Comparison of ENCODE assay signal across 25 cellular contexts in the genomic region with DNA sequence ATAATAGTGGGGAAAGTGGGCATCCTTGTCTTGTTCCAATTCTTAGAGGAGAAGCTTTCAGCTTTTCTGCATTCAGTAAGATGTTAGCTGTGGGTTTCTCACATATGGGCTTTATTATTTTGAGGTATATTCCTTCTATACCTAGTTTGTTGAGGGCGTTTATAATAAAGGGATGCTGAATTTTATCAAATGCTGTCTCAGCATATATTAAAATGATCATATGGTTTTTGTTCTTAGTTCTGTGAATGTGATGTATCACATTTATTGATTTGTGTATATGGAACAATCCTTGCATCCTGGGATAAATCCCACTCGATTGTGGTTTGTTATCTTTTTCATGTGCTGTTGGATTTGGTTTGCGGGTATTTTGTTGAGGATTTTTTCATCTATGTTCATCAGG. TPM values are rescaled to one million over a fixed set of nuclear protein-coding genes. Genes with fewer than 3 reads are reported as not detected.
A peak's percentile ranks its signal among the peaks of the same experiment; 100 is the strongest.
DNase-seq lines count a peak whose midpoint lies in the region; ATAC-seq, FAIRE-seq and TF ChIP-seq lines count a peak whose summit lies in the region.
"Had no signal": no experiment of that assay in that cellular context is flagged by ENCODE, and none has a peak within 500 bp of the region (broad histone marks: within the 10 kb centered on the region; RNA-seq: fewer than 3 reads in every experiment).

No MANE protein-coding gene starts in this region.

- peaks cover 93% of the 10 kb centered on the region for H3K36me3 Mint-ChIP-seq in CD4-positive, alpha-beta T cell (ENCODE audit: low read depth)
- H3K36me3 Mint-ChIP-seq in T-helper 17 cell (ENCODE audit: low read depth), result peaks cover 24% of the 10 kb centered on the region
- H3K36me3 Mint-ChIP-seq in immature natural killer cell, result peaks cover 5 to 13% (median 5%) of the 10 kb centered on the region in 3 donors
- no peaks in the 10 kb centered on the region for H3K36me3 Mint-ChIP-seq in HFFc6 (ENCODE audit: low read depth)

- POLR2A ChIA-PET in A549 (lab: Yijun Ruan, JAX), result no interaction called here
- POLR2A ChIA-PET in CD4-positive, alpha-beta T cell (lab: Charles Lee), result interaction anchor here (0.8 to 2.6 kb wide), 6 partner anchors 10 to 74 kb away, joined by 3 to 8 read pairs (median 6); no protein-coding TSS in a partner anchor

- FAIRE-seq in A549 (lab: Jason Lieb, UNC), result no peak
- FAIRE-seq: GM18507 had no signal

- H3K9me3 Mint-ChIP-seq in CD4-positive, alpha-beta T cell, result peaks cover 2% of the 10 kb centered on the region
- H3K9me3 Mint-ChIP-seq in immature natural killer cell (no peaks in the 10 kb centered on the region), HFFc6 (peaks cover 8% of the 10 kb centered on the region; the same call in 1 of the 2 replicates)

- 56% methylated on average over 3 of the region's 3 CpGs for WGBS in A549 (ENCODE audit: missing lambda C conversion rate)

- H3K4me1 ChIP-seq in A549, result no peaks in the 10 kb centered on the region
- H3K4me1 ChIP-seq: ascending aorta, left ventricle myocardium inferior had no signal

- no peak overlapping the region for H3K4me3 ChIP-seq in A549
- H3K4me3 ChIP-seq: ascending aorta, left ventricle myocardium inferior, testis had no signal

- TF ChIP-seq CTCF in A549 (IDR thresholded peaks at IDR 0.05), result no peak
- no peak for TF ChIP-seq CTCF in CD4-positive, alpha-beta T cell (IDR thresholded peaks at IDR 0.05)
- no peak for TF ChIP-seq CTCF in HFFc6 (IDR thresholded peaks at IDR 0.05)

- peaks cover 97% of the 10 kb centered on the region for H3K4me1 Mint-ChIP-seq in CD4-positive, alpha-beta T cell (ENCODE audit: low read depth)
- H3K4me1 Mint-ChIP-seq in T-helper 17 cell (peaks cover 76% of the 10 kb centered on the region), immature natural killer cell (peaks cover 97 to 100% of the 10 kb centered on the region in 2 donors), HFFc6 (ENCODE audit: low read depth) (no peaks in the 10 kb centered on the region)

- DNase-seq in A549 (ENCODE audit: low read depth in 1 of 2, low spot score in 1 of 2) (no peak), T-helper 17 cell (no peak), immature natural killer cell (no peak), NCI-H1694 treated with DMSO at 0.1 percent for 48 hours (lab: John Stamatoyannopoulos, UW) (no peak), HFFc6 (no peak), NCI-H2196 treated with DMSO at 0.1 percent for 48 hours (lab: John Stamatoyannopoulos, UW; ENCODE audit: unreplicated experiment) (no peak)
- no peak for DNase-seq in CD4-positive, alpha-beta T cell
- DNase-seq: activated CD4-positive, alpha-beta T cell treated with anti-CD3 and anti-CD28 coated beads for 4 hours; activated CD8-positive, alpha-beta memory T cell treated with anti-CD3 and anti-CD28 coated beads, Interleukin-2, amount 50 U/mL, for 48 hours; activated gamma-delta T cell treated with Interleukin-2 at 50 U/mL for 16 hours; DMS53; erythroblast; foreskin fibroblast; GDM1; left ventricle myocardium inferior; NCI-H1105; NCI-H2081; NCI-H446; PC-3; SHP77 treated with DMSO at 0.1 percent for 48 hours; testis had no signal

- TF ChIP-seq EP300 in A549 (IDR thresholded peaks at IDR 0.05), result no peak

- H3K27ac ChIP-seq in A549, result no peak overlapping the region
- H3K27ac ChIP-seq in CD4-positive, alpha-beta T cell (ENCODE audit: low read depth, low read length), result peak overlapping the region; percentile 21
- H3K27ac ChIP-seq: ascending aorta, left ventricle myocardium inferior, testis had no signal

- ATAC-seq in A549, result no peak
- ATAC-seq in CD4-positive, alpha-beta T cell (ENCODE audit: poor library complexity), result no peak
- no peak for ATAC-seq in T-helper 17 cell
- ATAC-seq: HCT116, PC-3 had no signal

- TF ChIP-seq RAD21 in A549 (conservative IDR thresholded peaks at IDR 0.05 in 1 of 2, IDR thresholded peaks at IDR 0.05 in 1 of 2), result no peak

- no peak for TF ChIP-seq POLR2A in A549 (IDR thresholded peaks at IDR 0.05; ENCODE audit: low read length)

- CTCF ChIA-PET in A549 (lab: Yijun Ruan, JAX), result interaction anchor here (1.9 to 3.6 kb wide), 2 partner anchors 13 to 119 kb away, joined by 4 to 26 read pairs; no protein-coding TSS in a partner anchor
- CTCF ChIA-PET in CD4-positive, alpha-beta T cell (lab: Charles Lee), result interaction anchor here (1.3 to 1.9 kb wide), 3 partner anchors 13 to 33 kb away, joined by 4 to 8 read pairs (median 5); no protein-coding TSS in a partner anchor

- H3K27me3 ChIP-seq in CD4-positive, alpha-beta T cell (ENCODE audit: control insufficient read depth, insufficient read depth, low read length), result no peaks in the 10 kb centered on the region
- H3K27me3 ChIP-seq: ascending aorta, testis had no signal

- no peak overlapping the region for H3K4me2 ChIP-seq in A549

- H3K4me3 Mint-ChIP-seq in CD4-positive, alpha-beta T cell, result peak overlapping the region; percentile 35
- H3K4me3 Mint-ChIP-seq in T-helper 17 cell (peak overlapping the region; percentile 71), immature natural killer cell (peak overlapping the region; percentile 4 to 49 (median 31)), HFFc6 (no peak overlapping the region)

- H3K27ac Mint-ChIP-seq in CD4-positive, alpha-beta T cell, result peak overlapping the region; percentile 75
- H3K27ac Mint-ChIP-seq in T-helper 17 cell (peak overlapping the region; percentile 86), immature natural killer cell (peak overlapping the region; percentile 21 to 85 (median 64)), HFFc6 (no peak overlapping the region)
- H3K27ac Mint-ChIP-seq: progenitor cell of endocrine pancreas had no signal

- H3K9me3 ChIP-seq in A549 (peaks cover 18% of the 10 kb centered on the region; the same call in 2 of the 3 replicates), T-helper 17 cell (ENCODE audit: control insufficient read depth, low read length, poor library complexity, severe bottlenecking) (no peaks in the 10 kb centered on the region)
- no peaks in the 10 kb centered on the region for H3K9me3 ChIP-seq in CD4-positive, alpha-beta T cell (ENCODE audit: control insufficient read depth, low read length)
- H3K9me3 ChIP-seq: ascending aorta, testis had no signal

- no peaks in the 10 kb centered on the region for H3K27me3 Mint-ChIP-seq in CD4-positive, alpha-beta T cell
- H3K27me3 Mint-ChIP-seq in T-helper 17 cell (no peaks in the 10 kb centered on the region), immature natural killer cell (ENCODE audit: low read depth in 3 of 3) (peaks cover 0 to 8% (median 4%) of the 10 kb centered on the region in 3 donors), HFFc6 (ENCODE audit: insufficient read depth) (peaks cover 2% of the 10 kb centered on the region)
- H3K27me3 Mint-ChIP-seq: progenitor cell of endocrine pancreas had no signal

- intact Hi-C loops in CD4-positive, alpha-beta T cell (cut with DNase I, micrococcal nuclease), result no loop called here

TF ChIP-seq in A549, 52 proteins besides CTCF, POLR2A, EP300 and RAD21:
- TF ChIP-seq ZSCAN20 (CRISPR knock-in tag; IDR thresholded peaks at IDR 0.05) (no peak), JUNB (IDR thresholded peaks at IDR 0.05) (no peak), MAFK (IDR thresholded peaks at IDR 0.05; ENCODE audit: partially characterized antibody) (peak; percentile 89), CEBPB (IDR thresholded peaks at IDR 0.05) (no peak), EHF (CRISPR knock-in tag; IDR thresholded peaks at IDR 0.05) (no peak), NPAS2 (CRISPR knock-in tag; IDR thresholded peaks at IDR 0.05; ENCODE audit: borderline replicate concordance) (no peak), SREBF2 (IDR thresholded peaks at IDR 0.05) (no peak)
- TF ChIP-seq, protein P1, sequence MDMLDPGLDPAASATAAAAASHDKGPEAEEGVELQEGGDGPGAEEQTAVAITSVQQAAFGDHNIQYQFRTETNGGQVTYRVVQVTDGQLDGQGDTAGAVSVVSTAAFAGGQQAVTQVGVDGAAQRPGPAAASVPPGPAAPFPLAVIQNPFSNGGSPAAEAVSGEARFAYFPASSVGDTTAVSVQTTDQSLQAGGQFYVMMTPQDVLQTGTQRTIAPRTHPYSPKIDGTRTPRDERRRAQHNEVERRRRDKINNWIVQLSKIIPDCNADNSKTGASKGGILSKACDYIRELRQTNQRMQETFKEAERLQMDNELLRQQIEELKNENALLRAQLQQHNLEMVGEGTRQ (IDR thresholded peaks at IDR 0.05), result no peak

RNA-seq across cellular contexts. Expression of a gene that starts 43.1 kb away (rescaled TPM):
- polyA plus RNA-seq in A549 (2011; rRNA removed) (0.23 and 0.26 TPM in 2 replicates), A549 (2017; fragmentation: RNase III; extraction: RNeasy Plus Mini Kit Qiagen cat#74134 plus additional on column Dnase treatment) (0.18 to 0.26 TPM (median 0.24 TPM) in 3 replicates), immature natural killer cell (100 to 1,000 TPM in 1 of 3 donors, 10 to 100 TPM in 2; 46.9 to 137 (median 57.0) TPM)
- 0.32 and 0.33 TPM in 2 replicates for polyA plus RNA-seq in A549 (2012; cell fraction: cytosol; rRNA removed)
- 0.29 and 0.43 TPM in 2 replicates for polyA plus RNA-seq in A549 (2012; cell fraction: nucleus; rRNA removed)
- polyA minus RNA-seq in A549 (2011; rRNA and poly(A)+ RNA removed), result 0.25 and 0.44 TPM in 2 replicates
- total RNA-seq in CD4-positive, alpha-beta T cell, result 10 to 100 TPM; 91.0 to 95.7 TPM
- 100 to 1,000 TPM; 142 to 160 TPM for total RNA-seq in T-helper 17 cell
- not detected for total RNA-seq in HFFc6 (2021; fragmentation: NEBNext Ultra II Directional; extraction: Animal tissue kit (Norgen Biotek cat#: 25700))

Comparison
In these comparisons a context has a peak if more than half of its experiments do, and no peak if none do; other contexts are left out.
1. RNA of a gene that starts 43.1 kb away (total RNA-seq): 142 to 160 TPM in T-helper 17 cell and 91.0 to 95.7 TPM in CD4-positive, alpha-beta T cell; not detected in HFFc6; every median in the first group is over 10 times any median in the second.